In the genomic region with DNA sequence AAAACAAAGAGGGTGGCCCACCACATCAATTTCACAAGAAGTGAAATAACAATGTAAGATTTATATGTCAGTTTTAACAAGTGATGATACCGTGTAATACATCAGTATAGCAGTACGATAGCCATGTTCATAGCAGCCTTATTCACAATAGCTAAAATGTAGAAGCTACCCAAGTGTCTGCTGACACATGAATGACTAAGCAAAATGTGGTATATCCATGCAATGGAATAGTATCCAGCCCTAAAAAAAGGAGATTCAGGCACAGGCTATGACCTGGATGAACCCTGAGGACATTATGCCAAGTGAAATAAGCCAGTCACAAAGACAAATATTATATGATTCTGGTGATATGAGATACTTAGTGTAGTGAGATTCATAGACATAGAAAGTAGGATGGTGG, we compare ENCODE assay signal across 9 cellular contexts.
"Had no signal": no experiment of that assay in that cellular context is flagged by ENCODE, and none has a peak within 500 bp of the region (broad histone marks: within the 10 kb centered on the region; RNA-seq: fewer than 3 reads in every experiment).

No MANE protein-coding gene starts in this region.

- FAIRE-seq: H1, H54, HTR-8/SVneo had no signal

- H2AFZ ChIP-seq: GM23338 had no signal

- H3K27ac ChIP-seq: KMS-11 had no signal

- H3K4me3 ChIP-seq: GM23338 had no signal

- ATAC-seq: GM23338 had no signal

- H3K9ac ChIP-seq: KMS-11 had no signal

- H3K4me2 ChIP-seq: GM23338, KMS-11 had no signal

- DNase-seq: H9, HCEC 1CT, HFFc6, KBM-7 had no signal
